In the genomic region with DNA sequence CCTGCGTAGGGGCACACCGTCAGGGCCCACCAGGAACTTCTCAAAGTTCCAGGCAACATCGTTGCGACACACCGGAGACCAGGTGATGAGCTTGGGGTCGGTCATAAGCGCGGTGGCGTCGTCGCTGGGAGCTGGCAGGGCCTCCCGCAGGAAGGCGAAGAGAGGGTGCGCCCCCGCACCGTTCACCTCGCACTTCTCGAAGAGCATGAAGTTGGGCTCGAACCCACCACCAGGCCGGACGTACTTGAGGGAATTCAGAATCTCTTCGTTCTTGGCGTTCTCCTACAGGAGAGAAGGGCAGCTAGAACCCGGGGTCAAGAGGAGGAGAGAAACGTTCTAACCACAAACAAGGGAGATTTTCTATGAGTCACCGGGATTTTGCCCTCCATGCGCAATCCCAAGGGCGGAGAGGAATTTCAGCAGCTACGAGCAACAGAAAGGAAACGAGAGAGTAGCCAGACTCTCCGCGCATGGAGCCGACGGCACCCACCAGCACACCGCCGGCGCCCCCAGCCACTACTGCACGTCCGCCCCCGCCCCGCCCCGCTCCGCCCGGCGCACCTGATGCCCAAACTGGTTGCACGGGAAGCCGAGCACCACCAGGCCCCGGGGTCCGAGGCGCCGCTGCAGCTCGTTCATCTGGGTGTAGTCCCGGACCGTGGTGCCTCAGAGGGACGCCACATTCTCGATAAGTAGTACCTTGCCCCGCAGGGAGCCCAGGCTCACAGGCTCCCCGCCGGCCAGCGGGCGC, we compare ENCODE assay signal across 8 cellular contexts. TPM values are rescaled to one million over a fixed set of nuclear protein-coding genes. Genes with fewer than 3 reads are reported as not detected.
DNase-seq lines count a peak whose midpoint lies in the region; ATAC-seq and TF ChIP-seq lines count a peak whose summit lies in the region.

No MANE protein-coding gene starts in this region.

- H3K4me3 ChIP-seq in AG10803 (ENCODE audit: low read length) (peak overlapping the region; percentile 76), Karpas-422 (ENCODE audit: low read length) (peak overlapping the region; percentile 70), mesodermal cell (ENCODE audit: extremely low read depth, insufficient read depth, low read length, poor library complexity, severe bottlenecking) (peak overlapping the region; percentile 66)

- H3K9me3 ChIP-seq in Karpas-422 (ENCODE audit: low read length): no peaks in the 10 kb centered on the region
- no peaks in the 10 kb centered on the region for H3K9me3 ChIP-seq in mesodermal cell (ENCODE audit: control insufficient read depth, low read length)

- H3K4me3 Mint-ChIP-seq in effector memory CD8-positive, alpha-beta T cell: peak overlapping the region; percentile 94 to 95

- H3K27ac ChIP-seq in Karpas-422 (ENCODE audit: low read length): peak overlapping the region; percentile 67; the same call in 1 of the 2 replicates
- H3K27ac ChIP-seq in mesodermal cell (ENCODE audit: low read depth, low read length, severe bottlenecking): peak overlapping the region; percentile 92

- peaks cover 78% of the 10 kb centered on the region for H3K36me3 Mint-ChIP-seq in effector memory CD8-positive, alpha-beta T cell (ENCODE audit: insufficient read depth)

- H2AFZ ChIP-seq in Karpas-422 (ENCODE audit: low read length): no peak overlapping the region; the same call in 1 of the 2 replicates

- peak overlapping the region; percentile 90 to 94 for H3K27ac Mint-ChIP-seq in effector memory CD8-positive, alpha-beta T cell

- peak; percentile 90 for DNase-seq in AG10803 (ENCODE audit: low read depth)
- peak; percentile 52 for DNase-seq in Karpas-422
- peak; percentile 83 for DNase-seq in activated CD8-positive, alpha-beta memory T cell treated with anti-CD3 and anti-CD28 coated beads for 24 hours
- DNase-seq in effector memory CD8-positive, alpha-beta T cell: peak; percentile 14 to 46 (median 20)
- peak; percentile 26 to 63 (median 41) for DNase-seq in stimulated activated naive CD4-positive, alpha-beta T cell (lab: John Stamatoyannopoulos, UW)
- DNase-seq in COR-L47 (lab: John Stamatoyannopoulos, UW): no peak

- no peaks in the 10 kb centered on the region for H3K27me3 Mint-ChIP-seq in effector memory CD8-positive, alpha-beta T cell

- ATAC-seq in GM19455 (IDR thresholded peaks at IDR 0.05; ENCODE audit: unreplicated experiment): peak; percentile 28
- peak; percentile 46 for ATAC-seq in effector memory CD8-positive, alpha-beta T cell (replicated peaks)

- H3K9me2 ChIP-seq in Karpas-422 (replicated peaks; ENCODE audit: insufficient read depth, low read length): no peaks in the 10 kb centered on the region

- H3K27me3 ChIP-seq in Karpas-422 (ENCODE audit: low read length): no peaks in the 10 kb centered on the region

- peak overlapping the region; percentile 67 for H3K4me2 ChIP-seq in Karpas-422 (ENCODE audit: low read depth, low read length, poor library complexity, severe bottlenecking)

- peaks cover 24% of the 10 kb centered on the region for H3K4me1 ChIP-seq in Karpas-422 (ENCODE audit: low read length)
- peaks cover 19% of the 10 kb centered on the region for H3K4me1 ChIP-seq in mesodermal cell (ENCODE audit: control insufficient read depth, insufficient read depth, low read length, poor library complexity, severe bottlenecking)

- H4K20me1 ChIP-seq in Karpas-422 (ENCODE audit: insufficient read depth, low read depth, low read length): no peaks in the 10 kb centered on the region

- H3K4me1 Mint-ChIP-seq in effector memory CD8-positive, alpha-beta T cell (ENCODE audit: low read depth in 2 of 2): peaks cover 15 to 23% of the 10 kb centered on the region in 2 donors

- no peaks in the 10 kb centered on the region for H3K9me3 Mint-ChIP-seq in effector memory CD8-positive, alpha-beta T cell

- H3K36me3 ChIP-seq in Karpas-422 (ENCODE audit: insufficient read depth, low read length): peaks cover 17% of the 10 kb centered on the region
- peaks cover 66% of the 10 kb centered on the region for H3K36me3 ChIP-seq in mesodermal cell (ENCODE audit: control insufficient read depth, insufficient read depth, low read length)

- no peak for TF ChIP-seq CTCF in AG10803 (conservative IDR thresholded peaks at IDR 0.05; ENCODE audit: low read length)

- H3K79me2 ChIP-seq in Karpas-422 (ENCODE audit: low read length): peaks cover 15% of the 10 kb centered on the region

- peak overlapping the region; percentile 76 for H3K9ac ChIP-seq in Karpas-422 (ENCODE audit: low read length)

- 6 to 9% methylated on average over 32 to 52 of the region's 61 CpGs for WGBS in mesodermal cell (ENCODE audit: insufficient coverage in 2 of 2), 2 experiments

RNA-seq across cellular contexts. Expression of gene GPX1, which starts 0.5 kb away (rescaled TPM):
- 89.0 and 127 TPM in 2 replicates for total RNA-seq in Karpas-422 (2014; rRNA removed; shearing (Covaris generic); ENCODE audit: low replicate concordance)
- 225 TPM for polyA plus RNA-seq in mesodermal cell (2013, experiment 1 of 2)
- 168 TPM for polyA plus RNA-seq in mesodermal cell (2013, experiment 2 of 2)

RNA-seq across cellular contexts. Expression of gene USP4, which starts 17.8 kb away (rescaled TPM):
- 30.0 and 31.7 TPM in 2 replicates for total RNA-seq in Karpas-422 (2014; rRNA removed; shearing (Covaris generic); ENCODE audit: low replicate concordance)
- 33.7 TPM for polyA plus RNA-seq in mesodermal cell (2013, experiment 1 of 2)
- 30.5 TPM for polyA plus RNA-seq in mesodermal cell (2013, experiment 2 of 2)

RNA-seq across cellular contexts. Expression of gene RHOA, which starts 54.1 kb away (rescaled TPM):
- 227 and 281 TPM in 2 replicates for total RNA-seq in Karpas-422 (2014; rRNA removed; shearing (Covaris generic); ENCODE audit: low replicate concordance)
- polyA plus RNA-seq in mesodermal cell (2013, experiment 1 of 2): 591 TPM
- polyA plus RNA-seq in mesodermal cell (2013, experiment 2 of 2): 531 TPM

RNA-seq across cellular contexts. Expression of gene TCTA, which starts 54.6 kb away (rescaled TPM):
- total RNA-seq in Karpas-422 (2014; rRNA removed; shearing (Covaris generic); ENCODE audit: low replicate concordance): 17.2 and 26.9 TPM in 2 replicates
- 8.6 TPM for polyA plus RNA-seq in mesodermal cell (2013, experiment 1 of 2)
- 9.0 TPM for polyA plus RNA-seq in mesodermal cell (2013, experiment 2 of 2)
